7 cellular contexts compared by ENCODE assay signal in genomic region chr1:9400425-9401079, GRCh38.
DNase-seq lines count a peak whose midpoint lies in the region; ATAC-seq lines count a peak whose summit lies in the region.

No MANE protein-coding gene starts in this region.

- H3K4me3 ChIP-seq in H7 (ENCODE audit: insufficient read depth, low read depth, low read length) (no peak overlapping the region), skeletal muscle satellite cell (ENCODE audit: low read length) (peak overlapping the region; percentile 9)

- H3K9ac ChIP-seq in skeletal muscle satellite cell (ENCODE audit: low read depth, low read length) = peak overlapping the region; percentile 8

- peak; percentile 13 for ATAC-seq in esophagus mucosa

- H3K4me2 ChIP-seq in skeletal muscle satellite cell (ENCODE audit: low read length) = peak overlapping the region; percentile 44

- no peaks in the 10 kb centered on the region for H3K9me3 ChIP-seq in skeletal muscle satellite cell (replicated peaks; ENCODE audit: low read length)

- H3K27me3 ChIP-seq in H7 (ENCODE audit: control insufficient read depth, insufficient read depth, low read length) = no peaks in the 10 kb centered on the region
- H3K27me3 ChIP-seq in skeletal muscle satellite cell (ENCODE audit: control insufficient read depth, insufficient read depth, low read length) = no peaks in the 10 kb centered on the region

- H3K36me3 ChIP-seq in H7 (replicated peaks; ENCODE audit: control insufficient read depth, insufficient read depth, low read length) (no peaks in the 10 kb centered on the region), skeletal muscle satellite cell (ENCODE audit: insufficient read depth, low read length) (no peaks in the 10 kb centered on the region)

- H3K4me1 ChIP-seq in skeletal muscle satellite cell (ENCODE audit: control insufficient read depth, insufficient read depth, low read length) = peaks cover 40% of the 10 kb centered on the region

- DNase-seq in H7 (peak; percentile 71), SW480 (ENCODE audit: low spot score) (peak; percentile 29), NCI-H1694 treated with DMSO at 0.1 percent for 48 hours (lab: John Stamatoyannopoulos, UW) (no peak)
- no peak for DNase-seq in stimulated activated CD4-positive, alpha-beta T cell treated with anti-CD3 and anti-CD28 coated beads, Interleukin-4, amount 100 ng/mL, for 4 hours
- DNase-seq in stimulated activated CD4-positive, alpha-beta T cell treated with anti-CD3 and anti-CD28 coated beads, Interleukin-2, amount 100 ng/mL, for 48 hours = no peak

Comparison
In these comparisons a context has a peak if more than half of its experiments do, and no peak if none do; other contexts are left out.
1. DNase-seq: peak in H7 (single experiment) and SW480 (single experiment); none in stimulated activated CD4-positive, alpha-beta T cell treated with anti-CD3 and anti-CD28 coated beads, Interleukin-4, amount 100 ng/mL, for 4 hours (0 of 2), stimulated activated CD4-positive, alpha-beta T cell treated with anti-CD3 and anti-CD28 coated beads, Interleukin-2, amount 100 ng/mL, for 48 hours (0 of 2) and NCI-H1694 treated with DMSO at 0.1 percent for 48 hours (single experiment).